8 cellular contexts compared by ENCODE assay signal in the genomic region with DNA sequence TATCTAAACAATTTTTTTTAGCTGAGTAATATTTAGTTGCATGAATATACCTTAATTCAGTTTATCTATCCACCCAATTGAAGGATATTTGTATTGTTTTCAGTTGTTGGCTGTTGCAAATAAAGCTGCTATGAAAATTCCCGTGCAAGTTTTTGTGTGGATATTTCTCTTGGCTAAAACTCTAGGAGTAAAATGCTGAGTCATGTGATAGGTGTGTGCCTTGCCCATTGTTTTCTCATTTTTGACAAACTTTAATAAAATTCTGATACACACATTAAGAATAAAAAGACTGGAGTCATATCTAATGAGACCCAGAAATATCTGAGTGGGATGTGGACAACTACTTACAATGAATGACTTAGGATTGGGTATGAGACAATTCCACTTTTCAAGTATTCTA.
"Had no signal": no experiment of that assay in that cellular context is flagged by ENCODE, and none has a peak within 500 bp of the region (broad histone marks: within the 10 kb centered on the region; RNA-seq: fewer than 3 reads in every experiment).

No MANE protein-coding gene starts in this region.

- ATAC-seq: GM23338, HCT116 had no signal

- FAIRE-seq: HTR-8/SVneo had no signal

- H3K27ac Mint-ChIP-seq: GM23338, HFFc6, IgD-negative memory B cell had no signal

- H3K4me3 ChIP-seq: GM23338, HAP-1 had no signal

- H3K27me3 Mint-ChIP-seq: IgD-negative memory B cell had no signal

- H3K4me1 ChIP-seq: HAP-1 had no signal

- H3K4me1 Mint-ChIP-seq: IgD-negative memory B cell had no signal

- H3K4me2 ChIP-seq: GM23338 had no signal

- H3K36me3 Mint-ChIP-seq: IgD-negative memory B cell had no signal

- DNase-seq: H7, HFFc6, KG1 had no signal

- H3K9me3 Mint-ChIP-seq: GM23338 had no signal

- H3K9me3 ChIP-seq: HAP-1 had no signal

- H3K36me3 ChIP-seq: HAP-1 had no signal

- H3K4me3 Mint-ChIP-seq: GM23338, HFFc6, IgD-negative memory B cell had no signal
